ENCODE assay signal across 6 cellular contexts in genomic region chrX:20838477-20838876, GRCh38.
"Had no signal": no experiment of that assay in that cellular context is flagged by ENCODE, and none has a peak within 500 bp of the region (broad histone marks: within the 10 kb centered on the region; RNA-seq: fewer than 3 reads in every experiment).

No MANE protein-coding gene starts in this region.

- H3K27ac ChIP-seq: HL-60 had no signal

- ATAC-seq: HepG2, K562 had no signal

- DNase-seq: IMR-90, KBM-7, KG1 had no signal

- H3K4me3 ChIP-seq: K562 had no signal
